In genomic region chr12:12376636-12377448, GRCh38 we compare ENCODE assay signal across 8 cellular contexts. TPM values are rescaled to one million over a fixed set of nuclear protein-coding genes. Genes with fewer than 3 reads are reported as not detected.
DNase-seq lines count a peak whose midpoint lies in the region; ATAC-seq and TF ChIP-seq lines count a peak whose summit lies in the region.

No MANE protein-coding gene starts in this region.

- H3K4me1 Mint-ChIP-seq in H9 (peaks cover 8 to 10% of the 10 kb centered on the region in 2 experiments), naive B cell (peaks cover 10 to 18% (median 16%) of the 10 kb centered on the region in 3 donors)

- no peak for DNase-seq in H9
- DNase-seq in NCI-H187 (lab: John Stamatoyannopoulos, UW) = peak; percentile 12 to 17
- peak; percentile 52 for DNase-seq in epithelial cell of prostate (ENCODE audit: low read depth, low spot score)
- DNase-seq in naive B cell = peak; percentile 64

- H3K9ac ChIP-seq in H9 (ENCODE audit: extremely low read depth, insufficient read length, low read length) = no peak overlapping the region
- H3K9ac ChIP-seq in SU-DHL-6 (ENCODE audit: low read length) = no peak overlapping the region

- no peak overlapping the region for H4K91ac ChIP-seq in H9 (ENCODE audit: insufficient read length, low read depth, low read length)

- H4K20me1 ChIP-seq in DOHH2 (ENCODE audit: control insufficient read depth, insufficient read depth, low read depth, low read length) (no peaks in the 10 kb centered on the region), H9 (ENCODE audit: control insufficient read depth, insufficient read depth, insufficient read length) (no peaks in the 10 kb centered on the region), SU-DHL-6 (ENCODE audit: low read depth, low read length) (no peaks in the 10 kb centered on the region)

- H3K18ac ChIP-seq in H9 (ENCODE audit: insufficient read length, low read depth, low read length) = no peak overlapping the region

- H4K8ac ChIP-seq in H9 (replicated peaks; ENCODE audit: insufficient read length, low read depth, low read length) = no peak overlapping the region

- H3K23ac ChIP-seq in H9 (ENCODE audit: insufficient read length, low read depth, low read length) = no peak overlapping the region

- H3K79me2 ChIP-seq in DOHH2 (ENCODE audit: control insufficient read depth, low read length) = 0 out of 2 replicates have a peak, but pooled peaks cover 2% of the 10 kb centered on the region
- H3K79me2 ChIP-seq in H9 (ENCODE audit: insufficient read depth, low read length) = no peaks in the 10 kb centered on the region
- H3K79me2 ChIP-seq in SU-DHL-6 (ENCODE audit: insufficient read depth, low read length) = no peaks in the 10 kb centered on the region

- H3K27me3 ChIP-seq in DOHH2 (ENCODE audit: control insufficient read depth, low read length) (no peaks in the 10 kb centered on the region), H9 (ENCODE audit: insufficient read depth, low read length) (no peaks in the 10 kb centered on the region), SU-DHL-6 (ENCODE audit: low read length) (no peaks in the 10 kb centered on the region)

- H3K79me1 ChIP-seq in H9 (ENCODE audit: insufficient read depth, low read depth, low read length, poor library complexity, severe bottlenecking) = no peaks in the 10 kb centered on the region

- ATAC-seq in naive B cell (ENCODE audit: low read depth in 2 of 2) (peak; percentile 53 to 67), GM21381 (IDR thresholded peaks at IDR 0.05; ENCODE audit: unreplicated experiment) (no peak), GM19023 (IDR thresholded peaks at IDR 0.05; ENCODE audit: unreplicated experiment) (no peak)

- no peak overlapping the region for H2BK120ac ChIP-seq in H9 (ENCODE audit: low read depth, low read length, poor library complexity, severe bottlenecking)

- H3K4me2 ChIP-seq in DOHH2 (ENCODE audit: low read length) (no peak overlapping the region), H9 (ENCODE audit: insufficient read depth, insufficient read length, low read length) (no peak overlapping the region), SU-DHL-6 (ENCODE audit: low read depth, low read length, poor library complexity, severe bottlenecking) (no peak overlapping the region)

- H3K36me3 Mint-ChIP-seq in H9 (ENCODE audit: insufficient read depth in 1 of 3, low read depth in 3 of 3) = peaks cover 3 to 12% (median 10%) of the 10 kb centered on the region in 3 experiments; a peak in 5 of 7 replicates
- peaks cover 6 to 8% of the 10 kb centered on the region in 2 donors for H3K36me3 Mint-ChIP-seq in naive B cell

- TF ChIP-seq CTCF in DOHH2 (IDR thresholded peaks at IDR 0.05; ENCODE audit: low read depth, low read length, poor library complexity, severe bottlenecking) (peak; percentile 68), H9 (conservative IDR thresholded peaks at IDR 0.05) (peak; percentile 90), SU-DHL-6 (IDR thresholded peaks at IDR 0.05; ENCODE audit: insufficient read depth, low read length, poor library complexity, severe bottlenecking) (peak; percentile 16)

- H3K27me3 Mint-ChIP-seq in H9 (ENCODE audit: low read depth) = no peaks in the 10 kb centered on the region
- H3K27me3 Mint-ChIP-seq in naive B cell = no peaks in the 10 kb centered on the region

- H3K36me3 ChIP-seq in DOHH2 (ENCODE audit: control insufficient read depth, low read length) (no peaks in the 10 kb centered on the region), SU-DHL-6 (ENCODE audit: low read length) (no peaks in the 10 kb centered on the region)

- H2BK12ac ChIP-seq in H9 (ENCODE audit: insufficient read length, low read depth, low read length) = no peak overlapping the region

- no peaks in the 10 kb centered on the region for H3K23me2 ChIP-seq in H9 (ENCODE audit: insufficient read length, low read depth, low read length, poor library complexity, severe bottlenecking)

- no peak overlapping the region for H3K27ac ChIP-seq in DOHH2 (ENCODE audit: low read depth, low read length)
- no peak overlapping the region for H3K27ac ChIP-seq in H9 (ENCODE audit: insufficient read length, low read depth, low read length)
- H3K27ac ChIP-seq in SU-DHL-6 (ENCODE audit: low read depth, low read length) = no peak overlapping the region
- H3K27ac ChIP-seq in epithelial cell of prostate = no peak overlapping the region

- no peak overlapping the region for H3K4me3 ChIP-seq in DOHH2 (ENCODE audit: low read length)
- H3K4me3 ChIP-seq in SU-DHL-6 (ENCODE audit: insufficient read depth, low read length, poor library complexity, severe bottlenecking) = no peak overlapping the region

- H2AFZ ChIP-seq in H9 (ENCODE audit: low read length) (no peak overlapping the region), SU-DHL-6 (ENCODE audit: low read depth, low read length, severe bottlenecking) (no peak overlapping the region)

- no peaks in the 10 kb centered on the region for H3K9me3 ChIP-seq in DOHH2 (ENCODE audit: control insufficient read depth, insufficient read depth, low read length)
- H3K9me3 ChIP-seq in H9 (ENCODE audit: control insufficient read depth, low read depth, low read length) = no peaks in the 10 kb centered on the region
- no peaks in the 10 kb centered on the region for H3K9me3 ChIP-seq in SU-DHL-6 (ENCODE audit: insufficient read depth, low read length)

- H3K9me2 ChIP-seq in DOHH2 (replicated peaks; ENCODE audit: control insufficient read depth, low read length) = no peaks in the 10 kb centered on the region
- H3K9me2 ChIP-seq in SU-DHL-6 (replicated peaks; ENCODE audit: insufficient read depth, low read length) = no peaks in the 10 kb centered on the region

- peaks cover 5% of the 10 kb centered on the region for H3K4me1 ChIP-seq in DOHH2 (ENCODE audit: control insufficient read depth, low read length)
- H3K4me1 ChIP-seq in H9 (ENCODE audit: insufficient read depth, low read length) = peaks cover 4% of the 10 kb centered on the region; the same call in 1 of the 2 replicates

- H3F3A ChIP-seq in DOHH2 (ENCODE audit: control insufficient read depth, insufficient read depth) (peaks cover 4% of the 10 kb centered on the region; the same call in 1 of the 2 replicates), SU-DHL-6 (ENCODE audit: insufficient read depth) (no peaks in the 10 kb centered on the region)

- peaks cover 3% of the 10 kb centered on the region in 2 experiments; a peak in 3 of 5 replicates for H3K9me3 Mint-ChIP-seq in H9
- no peaks in the 10 kb centered on the region for H3K9me3 Mint-ChIP-seq in naive B cell

- H3T11ph ChIP-seq in H9 (ENCODE audit: low read length) = no peak overlapping the region

- no peak overlapping the region for H2BK15ac ChIP-seq in H9 (ENCODE audit: low read depth, low read length)

- H2BK5ac ChIP-seq in H9 (ENCODE audit: insufficient read length, low read length) = no peak overlapping the region

- 0 out of 7 replicates have a peak overlapping the region, but pooled peaks of 1 of the 3 experiments have one; percentile 62 for H3K27ac Mint-ChIP-seq in H9
- peak overlapping the region in 5 of 6 donors; percentile 26 to 78 (median 62) for H3K27ac Mint-ChIP-seq in naive B cell

- H3K56ac ChIP-seq in H9 (ENCODE audit: insufficient read length, low read depth, low read length) = no peak overlapping the region

- H3K4ac ChIP-seq in H9 (ENCODE audit: low read depth, low read length) = no peak overlapping the region

- WGBS in H9 (ENCODE audit: extremely low coverage, insufficient read length, low lambda C conversion rate) = no CpG with 5 or more reads among the region's 12 CpGs

- no peak overlapping the region for H4K5ac ChIP-seq in H9 (ENCODE audit: insufficient read length, low read depth, low read length)

- no peak overlapping the region for H2BK20ac ChIP-seq in H9 (ENCODE audit: low read depth, low read length, poor library complexity, severe bottlenecking)

- H3K4me3 Mint-ChIP-seq in H9 = no peak overlapping the region
- H3K4me3 Mint-ChIP-seq in naive B cell = no peak overlapping the region

- H2AK5ac ChIP-seq in H9 (ENCODE audit: insufficient read length, low read length) = no peak overlapping the region

- no peak overlapping the region for H3K14ac ChIP-seq in H9 (ENCODE audit: insufficient read depth, low read length)

RNA-seq across cellular contexts. Expression of gene BORCS5, which starts 20.0 kb away (rescaled TPM):
- 13.4 and 13.9 TPM in 2 replicates for total RNA-seq in H9 (2021)
- 10 to 100 TPM in 5 of 6 donors, 1 to 10 TPM in 1; 8.3 to 43.8 (median 14.4) TPM for polyA plus RNA-seq in naive B cell (ENCODE audit: low read depth in 6 of 6)

RNA-seq across cellular contexts. Expression of gene MANSC1, which starts 26.8 kb away (rescaled TPM):
- total RNA-seq in H9 (2021) = 9.1 and 9.8 TPM in 2 replicates
- 1 to 10 TPM in 4 of 6 donors, under 1 TPM in 2; 0.27 to 2.5 (median 1.4) TPM for polyA plus RNA-seq in naive B cell (ENCODE audit: low read depth in 6 of 6)

Comparison
In these comparisons a context has a peak if more than half of its experiments do, and no peak if none do; other contexts are left out.
1. CTCF ChIP-seq: peak in every context shown above with its lines; median percentile 90 in H9; 68 in DOHH2; 16 in SU-DHL-6.
2. ATAC-seq: peak in naive B cell (2 of 2); none in GM21381 (single experiment) and GM19023 (single experiment).